ENCODE assay signal across 12 cellular contexts in the genomic region with DNA sequence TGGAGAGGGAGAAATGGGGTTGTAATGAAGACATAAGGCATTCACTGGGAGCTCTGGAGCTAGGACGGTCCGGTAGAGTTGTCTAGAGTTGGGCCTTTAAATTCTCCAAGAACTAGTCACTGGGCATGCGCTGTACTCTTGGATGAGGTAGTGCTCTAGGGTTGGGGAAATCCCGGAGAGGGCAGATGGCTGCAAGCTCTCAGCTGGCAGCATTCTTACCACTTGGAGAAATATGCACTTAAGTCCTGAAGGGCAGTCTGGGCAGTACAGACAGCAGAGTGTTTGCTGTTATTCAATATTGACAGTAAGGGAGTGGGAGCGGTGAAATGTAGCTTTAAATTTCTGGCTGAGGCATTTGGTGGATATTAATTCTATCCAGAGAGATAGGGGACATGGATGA.
DNase-seq lines count a peak whose midpoint lies in the region; ATAC-seq, FAIRE-seq and TF ChIP-seq lines count a peak whose summit lies in the region.
"Had no signal": no experiment of that assay in that cellular context is flagged by ENCODE, and none has a peak within 500 bp of the region (broad histone marks: within the 10 kb centered on the region; RNA-seq: fewer than 3 reads in every experiment).

No MANE protein-coding gene starts in this region.

- no peaks in the 10 kb centered on the region for H3K27me3 ChIP-seq in ascending aorta
- H3K27me3 ChIP-seq in aorta (ENCODE audit: control insufficient read depth in 1 of 2, insufficient read depth in 2 of 2, low read length in 1 of 2): no peaks in the 10 kb centered on the region
- H3K27me3 ChIP-seq: cardiac muscle cell had no signal

- 22 to 28% methylated on average over 5 of the region's 5 CpGs for WGBS in aorta, 2 donors

- H3K9me3 ChIP-seq in ascending aorta (no peaks in the 10 kb centered on the region), aorta (ENCODE audit: control insufficient read depth, low read length) (no peaks in the 10 kb centered on the region)

- no peaks in the 10 kb centered on the region for H3K36me3 ChIP-seq in ascending aorta
- no peaks in the 10 kb centered on the region for H3K36me3 ChIP-seq in aorta (ENCODE audit: control insufficient read depth in 1 of 2, insufficient read depth in 2 of 2, low read length in 1 of 2)
- H3K36me3 ChIP-seq: cardiac muscle cell had no signal

- intact Hi-C loops in Right ventricle myocardium inferior (cut with DNase I) (no loop called here), cardiac septum (cut with DNase I) (no loop called here), ascending aorta (cut with DNase I) (no loop called here), aorta (cut with DNase I) (no loop called here)

- FAIRE-seq in frontal cortex (lab: Jason Lieb, UNC): no peak

- H3K4me1 ChIP-seq in ascending aorta (peaks cover 0 to 8% of the 10 kb centered on the region in 2 donors), aorta (ENCODE audit: control insufficient read depth in 1 of 2, insufficient read depth in 2 of 2, low read length in 2 of 2) (no peaks in the 10 kb centered on the region)

- DNase-seq in Right ventricle myocardium inferior (ENCODE audit: missing footprints) (no peak), cardiac septum (ENCODE audit: low spot score) (no peak), ascending aorta (ENCODE audit: low spot score in 2 of 2) (no peak), iris pigment epithelial cell (ENCODE audit: low read depth) (peak; percentile 62), aorta (peak in 1 of 2 donors; percentile 59), GOT3 (lab: John Stamatoyannopoulos, UW) (no peak), frontal cortex (ENCODE audit: low spot score in 2 of 2) (no peak), activated gamma-delta T cell treated with Interleukin-2 at 50 U/mL for 16 hours (no peak)
- DNase-seq: activated CD8-positive, alpha-beta memory T cell treated with anti-CD3 and anti-CD28 coated beads, Interleukin-2, amount 50 U/mL, for 48 hours; AML-193; T-helper 2 cell had no signal

- ATAC-seq in Right ventricle myocardium inferior: peak; percentile 94
- ATAC-seq in aorta (ENCODE audit: low FRiP score): peak; percentile 63

- H3K27ac ChIP-seq in ascending aorta: peak overlapping the region; percentile 37 to 62
- peak overlapping the region in 1 of 2 donors; percentile 63 for H3K27ac ChIP-seq in aorta (ENCODE audit: low read depth in 1 of 2, low read length in 2 of 2)
- H3K27ac ChIP-seq: cardiac muscle cell had no signal

- H3K4me3 ChIP-seq in ascending aorta: no peak overlapping the region
- no peak overlapping the region for H3K4me3 ChIP-seq in aorta (ENCODE audit: low read length in 2 of 2)
- H3K4me3 ChIP-seq: cardiac muscle cell had no signal

- TF ChIP-seq CTCF in ascending aorta (IDR thresholded peaks at IDR 0.05): peak in 1 of 3 experiments; percentile 8
